In the genomic region with DNA sequence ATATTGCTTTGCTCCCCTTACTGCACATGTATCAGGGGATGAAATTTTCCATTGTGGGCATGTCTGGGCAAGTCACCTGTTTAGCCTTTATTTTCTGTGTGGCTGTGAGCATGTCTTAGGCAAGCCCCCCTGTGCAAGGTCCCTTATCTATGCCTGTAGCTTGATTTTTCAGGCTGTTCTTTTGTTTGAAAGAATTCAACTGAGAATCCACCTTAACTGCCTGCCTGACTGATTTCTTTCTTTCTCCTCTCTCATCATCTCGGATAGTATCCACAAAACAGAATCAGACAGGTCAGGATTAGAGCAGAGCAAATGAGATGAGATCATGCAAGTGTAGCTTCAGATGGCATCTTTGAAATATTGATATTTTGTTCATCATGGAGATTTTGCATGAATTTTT, we compare ENCODE assay signal across 29 cellular contexts.
"Had no signal": no experiment of that assay in that cellular context is flagged by ENCODE, and none has a peak within 500 bp of the region (broad histone marks: within the 10 kb centered on the region; RNA-seq: fewer than 3 reads in every experiment).

No MANE protein-coding gene starts in this region.

- H3K4me1 Mint-ChIP-seq: activated CD4-positive, alpha-beta T cell treated with anti-CD3 and anti-CD28 coated beads, Interleukin-2, amount 10 ng/mL, durations not matched to agents 7 days and 5 days; activated naive CD8-positive, alpha-beta T cell treated with anti-CD3 and anti-CD28 coated beads, Interleukin-2, amount 10 ng/mL, durations not matched to agents 7 days and 5 days; T-cell had no signal

- H3K27me3 ChIP-seq: adrenal gland, cardiac muscle cell had no signal

- H3K27me3 Mint-ChIP-seq: activated CD4-positive, alpha-beta memory T cell treated with anti-CD3 and anti-CD28 coated beads for 36 hours; activated CD4-positive, alpha-beta T cell treated with anti-CD3 and anti-CD28 coated beads, Interleukin-2, amount 10 ng/mL, durations not matched to agents 7 days and 5 days; activated naive CD8-positive, alpha-beta T cell treated with anti-CD3 and anti-CD28 coated beads, Interleukin-2, amount 10 ng/mL, durations not matched to agents 7 days and 5 days; T-cell had no signal

- DNase-seq: activated CD4-positive, alpha-beta memory T cell treated with anti-CD3 and anti-CD28 coated beads for 36 hours; activated CD4-positive, alpha-beta T cell treated with anti-CD3 and anti-CD28 coated beads, Interleukin-2, amount 10 ng/mL, durations not matched to agents 7 days and 5 days; activated CD4-positive, CD25-positive, alpha-beta regulatory T cell; activated CD8-positive, alpha-beta memory T cell treated with anti-CD3 and anti-CD28 coated beads for 24 hours; activated gamma-delta T cell; activated naive CD4-positive, alpha-beta T cell treated with anti-CD3 and anti-CD28 coated beads, Interleukin-2, amount 50 U/mL, for 16 hours; activated naive CD8-positive, alpha-beta T cell treated with anti-CD3 and anti-CD28 coated beads, Interleukin-2, amount 10 ng/mL, durations not matched to agents 7 days and 5 days; activated T-cell treated with anti-CD3 and anti-CD28 coated beads, Interleukin-2, amount 50 U/mL, for 4 hours; adrenal gland; anterior cingulate cortex; KG1; NCI-H1048; NCI-H146; NCI-H187 treated with DMSO at 0.1 percent for 48 hours; NCI-H2081 treated with DMSO at 0.1 percent for 48 hours; NCI-H2227 treated with DMSO at 0.1 percent for 48 hours; NCI-H446 treated with DMSO at 0.1 percent for 48 hours; NCI-H524 treated with DMSO at 0.1 percent for 48 hours; NCI-H82; OCI-M1; RPMI8226; T-cell; T-helper 2 cell; T1000 had no signal

- H3K36me3 Mint-ChIP-seq: activated CD4-positive, alpha-beta memory T cell treated with anti-CD3 and anti-CD28 coated beads for 36 hours; activated naive CD8-positive, alpha-beta T cell treated with anti-CD3 and anti-CD28 coated beads, Interleukin-2, amount 10 ng/mL, durations not matched to agents 7 days and 5 days; T-cell had no signal

- H3K4me1 ChIP-seq: adrenal gland had no signal

- H3K4me3 Mint-ChIP-seq: activated CD4-positive, alpha-beta memory T cell treated with anti-CD3 and anti-CD28 coated beads for 36 hours; activated CD4-positive, alpha-beta T cell treated with anti-CD3 and anti-CD28 coated beads, Interleukin-2, amount 10 ng/mL, durations not matched to agents 7 days and 5 days; activated naive CD8-positive, alpha-beta T cell treated with anti-CD3 and anti-CD28 coated beads, Interleukin-2, amount 10 ng/mL, durations not matched to agents 7 days and 5 days; activated T-cell treated with anti-CD3 and anti-CD28 coated beads, Interleukin-2, amount 50 U/mL, for 4 hours; T-cell had no signal

- H3K27ac ChIP-seq: adrenal gland, cardiac muscle cell, SK-N-MC had no signal

- ATAC-seq: activated T-cell treated with anti-CD3 and anti-CD28 coated beads, Interleukin-2, amount 50 U/mL, for 4 hours; Panc1; Right ventricle myocardium inferior; T-cell had no signal

- H3K4me3 ChIP-seq: adrenal gland, cardiac muscle cell, SK-N-MC had no signal

- FAIRE-seq: TTC549 had no signal

- H3K36me3 ChIP-seq: adrenal gland, cardiac muscle cell had no signal

- H3K27ac Mint-ChIP-seq: activated CD4-positive, alpha-beta memory T cell treated with anti-CD3 and anti-CD28 coated beads for 36 hours; activated CD4-positive, alpha-beta T cell treated with anti-CD3 and anti-CD28 coated beads, Interleukin-2, amount 10 ng/mL, durations not matched to agents 7 days and 5 days; activated naive CD8-positive, alpha-beta T cell treated with anti-CD3 and anti-CD28 coated beads, Interleukin-2, amount 10 ng/mL, durations not matched to agents 7 days and 5 days; T-cell had no signal
